Comparison of ENCODE assay signal across 9 cellular contexts in genomic region chr12:11731455-11731854, GRCh38.
DNase-seq lines count a peak whose midpoint lies in the region; ATAC-seq, FAIRE-seq and TF ChIP-seq lines count a peak whose summit lies in the region.
"Had no signal": no experiment of that assay in that cellular context is flagged by ENCODE, and none has a peak within 500 bp of the region (broad histone marks: within the 10 kb centered on the region; RNA-seq: fewer than 3 reads in every experiment).

No MANE protein-coding gene starts in this region.

- DNase-seq in GM12891 (ENCODE audit: insufficient read length, low spot score) (no peak), NB4 (ENCODE audit: low read depth) (peak; percentile 37), choroid plexus epithelial cell (ENCODE audit: low read depth) (peak; percentile 84), sigmoid colon (no peak), DMS153 treated with DMSO at 0.1 percent for 48 hours (lab: John Stamatoyannopoulos, UW; ENCODE audit: unreplicated experiment) (no peak), GM19238 (ENCODE audit: insufficient read length, low spot score) (no peak), gastrocnemius medialis (no peak)
- no peak for DNase-seq in activated CD4-positive, CD25-positive, alpha-beta regulatory T cell (lab: John Stamatoyannopoulos, UW)
- DNase-seq: NCI-H1436 had no signal

- TF ChIP-seq POLR2A in GM12891 (IDR thresholded peaks at IDR 0.05; ENCODE audit: low read depth, low read length) (no peak), NB4 (IDR thresholded peaks at IDR 0.05; ENCODE audit: extremely low read depth, insufficient read length) (no peak), sigmoid colon (IDR thresholded peaks at IDR 0.05) (no peak), gastrocnemius medialis (IDR thresholded peaks at IDR 0.05) (no peak)

- intact Hi-C loops in sigmoid colon (cut with DNase I) (no loop called here), gastrocnemius medialis (cut with DNase I; ENCODE audit: low total_unique reads) (loop anchor here (10.0 kb wide), 1 partner anchor 153 kb away; no protein-coding TSS in a partner anchor)

- no peak for FAIRE-seq in GM12891 (lab: Jason Lieb, UNC)

- H3K9me3 ChIP-seq in sigmoid colon: no peaks in the 10 kb centered on the region
- no peaks in the 10 kb centered on the region for H3K9me3 ChIP-seq in gastrocnemius medialis

- peaks cover 0 to 65% (median 50%) of the 10 kb centered on the region in 4 donors for H3K4me1 ChIP-seq in sigmoid colon
- no peaks in the 10 kb centered on the region for H3K4me1 ChIP-seq in gastrocnemius medialis

- H3K36me3 ChIP-seq in sigmoid colon (no peaks in the 10 kb centered on the region), gastrocnemius medialis (no peaks in the 10 kb centered on the region)

- in situ Hi-C loops in gastrocnemius medialis (cut with MboI; ENCODE audit: low sequenced_read_pairs in 4 of 4): no loop called here

- H3K27me3 ChIP-seq in sigmoid colon (no peaks in the 10 kb centered on the region), gastrocnemius medialis (no peaks in the 10 kb centered on the region)

- H3K27ac ChIP-seq in sigmoid colon (peak overlapping the region in 3 of 4 donors; percentile 48 to 73 (median 70)), gastrocnemius medialis (no peak overlapping the region)

- no peak for TF ChIP-seq CTCF in NB4 (IDR thresholded peaks at IDR 0.05; ENCODE audit: low read depth, low read length)
- no peak for TF ChIP-seq CTCF in choroid plexus epithelial cell (conservative IDR thresholded peaks at IDR 0.05; ENCODE audit: low read depth, low read length)
- TF ChIP-seq CTCF in sigmoid colon (IDR thresholded peaks at IDR 0.05): no peak
- no peak for TF ChIP-seq CTCF in gastrocnemius medialis (IDR thresholded peaks at IDR 0.05 in 4 of 5, conservative IDR thresholded peaks at IDR 0.05 in 1 of 5)

- ATAC-seq in gastrocnemius medialis: no peak

- TF ChIP-seq EP300 in sigmoid colon (IDR thresholded peaks at IDR 0.05): no peak

- no peak overlapping the region for H3K4me3 ChIP-seq in NB4 (ENCODE audit: low read depth, low read length)
- H3K4me3 ChIP-seq in choroid plexus epithelial cell (ENCODE audit: low read depth, low read length): no peak overlapping the region
- H3K4me3 ChIP-seq in sigmoid colon: no peak overlapping the region
- no peak overlapping the region for H3K4me3 ChIP-seq in gastrocnemius medialis

- 11 to 26% methylated on average over 3 of the region's 3 CpGs for WGBS in sigmoid colon, 2 donors

TF ChIP-seq in GM12891, 5 proteins besides CTCF, POLR2A, EP300 and RAD21:
- TF ChIP-seq POLR2AphosphoS5 (IDR thresholded peaks at IDR 0.05; ENCODE audit: low read depth, low read length) (no peak), TAF1 (IDR thresholded peaks at IDR 0.05; ENCODE audit: low read depth, low read length) (0 out of 2 replicates have a peak, but pooled peaks have one; percentile 1), POU2F2 (IDR thresholded peaks at IDR 0.05; ENCODE audit: low read depth, low read length) (no peak), PAX5 (IDR thresholded peaks at IDR 0.05; ENCODE audit: insufficient read depth, low read length, severe bottlenecking) (no peak), SPI1 (IDR thresholded peaks at IDR 0.05; ENCODE audit: low read depth, low read length) (peak; percentile 76)

Comparison
In these comparisons a context has a peak if more than half of its experiments do, and no peak if none do; other contexts are left out.
1. DNase-seq: peak in NB4 (single experiment) and choroid plexus epithelial cell (single experiment); none in GM12891 (single experiment), sigmoid colon (single experiment), DMS153 treated with DMSO at 0.1 percent for 48 hours (single experiment), GM19238 (single experiment), gastrocnemius medialis (0 of 2) and activated CD4-positive, CD25-positive, alpha-beta regulatory T cell (0 of 4).
2. H3K27ac ChIP-seq: peak in sigmoid colon (3 of 4); none in gastrocnemius medialis (0 of 4).